Comparison of ENCODE assay signal across 26 cellular contexts in genomic region chr5:115363879-115364278, GRCh38.
"Had no signal": no experiment of that assay in that cellular context is flagged by ENCODE, and none has a peak within 500 bp of the region (broad histone marks: within the 10 kb centered on the region; RNA-seq: fewer than 3 reads in every experiment).

No MANE protein-coding gene starts in this region.

- H3K4me3 ChIP-seq: colonic mucosa, esophagus squamous epithelium, gastroesophageal sphincter, heart right ventricle, left lung, lower lobe of right lung, mucosa of descending colon had no signal

- DNase-seq: colonic mucosa; cortex of kidney; effector CD8-positive, alpha-beta T cell; effector memory CD8-positive, alpha-beta T cell; endodermal cell; erythroblast; esophagus squamous epithelium; foreskin keratinocyte; glutamatergic neuron; head of caudate nucleus; heart right ventricle; hippocampal formation; left cardiac atrium; left lung; left ventricle myocardium superior; lower lobe of right lung; mesenchymal stem cell; mucosa of descending colon; naive B cell had no signal

- ATAC-seq: effector memory CD8-positive, alpha-beta T cell; esophagus mucosa; foreskin keratinocyte; gastroesophageal sphincter; heart right ventricle; left cardiac atrium; left lung; left ventricle myocardium superior; lower lobe of right lung; mucosa of descending colon had no signal

- H3K36me3 ChIP-seq: colonic mucosa, esophagus squamous epithelium, gastroesophageal sphincter, heart right ventricle, left lung, lower lobe of right lung had no signal

- H3K27ac ChIP-seq: colonic mucosa, epithelial cell of prostate, esophagus squamous epithelium, foreskin keratinocyte, gastroesophageal sphincter, heart right ventricle, left lung, lower lobe of right lung had no signal

- H3K9me3 ChIP-seq: colonic mucosa, esophagus squamous epithelium, gastroesophageal sphincter, heart right ventricle, left lung, lower lobe of right lung, mucosa of descending colon had no signal

- FAIRE-seq: endometrium, frontal cortex, islet of Langerhans, keratinocyte had no signal

- H3K4me1 ChIP-seq: colonic mucosa, gastroesophageal sphincter, left lung, lower lobe of right lung had no signal

- H3K27me3 ChIP-seq: colonic mucosa, foreskin keratinocyte, gastroesophageal sphincter, heart right ventricle, left lung had no signal
